In genomic region chr3:48086736-48087470, GRCh38 we compare ENCODE assay signal across 8 cellular contexts.
DNase-seq lines count a peak whose midpoint lies in the region; ATAC-seq and TF ChIP-seq lines count a peak whose summit lies in the region.

No MANE protein-coding gene starts in this region.

- H3F3A ChIP-seq in SK-N-SH (replicated peaks; ENCODE audit: insufficient read depth), result peaks cover 18% of the 10 kb centered on the region

- no peak overlapping the region for H2AFZ ChIP-seq in H9 (ENCODE audit: low read length)
- no peak overlapping the region for H2AFZ ChIP-seq in SK-N-SH (ENCODE audit: low read depth)

- H3K4me2 ChIP-seq in H9 (ENCODE audit: insufficient read depth, insufficient read length, low read length) (peak overlapping the region; percentile 72), SK-N-SH (peak overlapping the region; percentile 78)

- no peak overlapping the region for H2BK20ac ChIP-seq in H9 (ENCODE audit: low read depth, low read length, poor library complexity, severe bottlenecking)

- CTCF ChIA-PET in SK-N-SH (lab: Yijun Ruan, JAX), result interaction anchor here (0.7 to 1.2 kb wide), 3 partner anchors 12 to 97 kb away, joined by 3 to 4 read pairs (median 3); no protein-coding TSS in a partner anchor

- H4K91ac ChIP-seq in H9 (ENCODE audit: insufficient read length, low read depth, low read length), result no peak overlapping the region

- H3K4me1 ChIP-seq in H9 (ENCODE audit: insufficient read depth, low read length) (no peaks in the 10 kb centered on the region; the same call in 1 of the 2 replicates), SK-N-SH (ENCODE audit: control insufficient read depth in 1 of 2, insufficient read depth in 2 of 2, low read depth in 1 of 2, low read length in 1 of 2) (peaks cover 3 to 7% of the 10 kb centered on the region in 2 experiments; a peak in 3 of 4 replicates)

- DNase-seq in H9 (no peak), SK-N-SH (no peak), fibroblast of mammary gland (ENCODE audit: low read depth) (peak; percentile 66), renal cortical epithelial cell (ENCODE audit: low read depth) (peak; percentile 61), AG20443 (ENCODE audit: low spot score) (no peak), SKM-1 (lab: John Stamatoyannopoulos, UW; ENCODE audit: unreplicated experiment) (no peak)

- no peaks in the 10 kb centered on the region for H3K27me3 ChIP-seq in H9 (ENCODE audit: insufficient read depth, low read length)
- H3K27me3 ChIP-seq in SK-N-SH (ENCODE audit: insufficient read depth), result no peaks in the 10 kb centered on the region

- H2AK5ac ChIP-seq in H9 (ENCODE audit: insufficient read length, low read length), result no peak overlapping the region

- no peak overlapping the region for H4K5ac ChIP-seq in H9 (ENCODE audit: insufficient read length, low read depth, low read length)

- H3K36me3 ChIP-seq in SK-N-SH (replicated peaks in 1 of 2; ENCODE audit: control insufficient read depth in 1 of 2, insufficient read depth in 2 of 2, low read length in 1 of 2), result peaks cover 3 to 27% of the 10 kb centered on the region in 2 experiments

- no peak overlapping the region for H3K27ac ChIP-seq in H9 (ENCODE audit: insufficient read length, low read depth, low read length)
- H3K27ac ChIP-seq in SK-N-SH (ENCODE audit: low read depth in 2 of 2, low read length in 1 of 2), result peak overlapping the region; percentile 79 to 87

- H3K9me3 Mint-ChIP-seq in H9, result no peaks in the 10 kb centered on the region

- H3K9me3 ChIP-seq in H9 (ENCODE audit: control insufficient read depth, low read depth, low read length), result no peaks in the 10 kb centered on the region
- H3K9me3 ChIP-seq in SK-N-SH, result no peaks in the 10 kb centered on the region

- no peak overlapping the region for H2BK15ac ChIP-seq in H9 (ENCODE audit: low read depth, low read length)

- ATAC-seq in HG03095 (IDR thresholded peaks at IDR 0.05; ENCODE audit: unreplicated experiment), result no peak
- no peak for ATAC-seq in GM21526 (IDR thresholded peaks at IDR 0.05; ENCODE audit: low FRiP score, unreplicated experiment)

- H3K9me2 ChIP-seq in SK-N-SH, result no peaks in the 10 kb centered on the region

- peaks cover 9 to 13% (median 13%) of the 10 kb centered on the region in 3 experiments for H3K36me3 Mint-ChIP-seq in H9 (ENCODE audit: insufficient read depth in 1 of 3, low read depth in 3 of 3)

- H2BK120ac ChIP-seq in H9 (ENCODE audit: low read depth, low read length, poor library complexity, severe bottlenecking), result no peak overlapping the region

- no peak overlapping the region for H2BK12ac ChIP-seq in H9 (ENCODE audit: insufficient read length, low read depth, low read length)

- no peak for TF ChIP-seq EP300 in SK-N-SH (IDR thresholded peaks at IDR 0.05; ENCODE audit: borderline replicate concordance in 1 of 2, low read depth in 1 of 2, low read length in 1 of 2)

- H3K14ac ChIP-seq in H9 (ENCODE audit: insufficient read depth, low read length), result no peak overlapping the region

- H3K4me3 Mint-ChIP-seq in H9, result peak overlapping the region; percentile 96 to 99

- peaks cover 6% of the 10 kb centered on the region for H3K23me2 ChIP-seq in H9 (ENCODE audit: insufficient read length, low read depth, low read length, poor library complexity, severe bottlenecking)

- no peaks in the 10 kb centered on the region for H4K20me1 ChIP-seq in H9 (ENCODE audit: control insufficient read depth, insufficient read depth, insufficient read length)
- peaks cover 54% of the 10 kb centered on the region for H4K20me1 ChIP-seq in SK-N-SH (ENCODE audit: insufficient read depth)

- no peak overlapping the region for H4K8ac ChIP-seq in H9 (replicated peaks; ENCODE audit: insufficient read length, low read depth, low read length)

- H3K9ac ChIP-seq in H9 (ENCODE audit: extremely low read depth, insufficient read length, low read length), result peak overlapping the region; percentile 14
- peak overlapping the region; percentile 96 for H3K9ac ChIP-seq in SK-N-SH

- H2BK5ac ChIP-seq in H9 (ENCODE audit: insufficient read length, low read length), result no peak overlapping the region

- peaks cover 24 to 30% of the 10 kb centered on the region in 2 experiments for H3K4me1 Mint-ChIP-seq in H9

- no CpG with 5 or more reads among the region's 2 CpGs for WGBS in H9 (ENCODE audit: extremely low coverage, insufficient read length, low lambda C conversion rate)
- 88% methylated on average over 2 of the region's 2 CpGs for WGBS in SK-N-SH (ENCODE audit: low lambda C conversion rate)

- H3K27ac Mint-ChIP-seq in H9, result peak overlapping the region; percentile 23 to 98 (median 93); a peak in 6 of 7 replicates

- H3K23ac ChIP-seq in H9 (ENCODE audit: insufficient read length, low read depth, low read length), result no peak overlapping the region

- no peak overlapping the region for H3K18ac ChIP-seq in H9 (ENCODE audit: insufficient read length, low read depth, low read length)

- POLR2A ChIA-PET in SK-N-SH (lab: Yijun Ruan, JAX), result interaction anchor here (0.6 kb wide), 1 partner anchor 41 kb away, joined by 3 read pairs; no protein-coding TSS in a partner anchor

- H3K79me1 ChIP-seq in H9 (ENCODE audit: insufficient read depth, low read depth, low read length, poor library complexity, severe bottlenecking), result peaks cover 3% of the 10 kb centered on the region

- no peak for TF ChIP-seq RAD21 in SK-N-SH (IDR thresholded peaks at IDR 0.05; ENCODE audit: low read length)

- H3K79me2 ChIP-seq in H9 (ENCODE audit: insufficient read depth, low read length), result peaks cover 31% of the 10 kb centered on the region; the same call in 1 of the 2 replicates
- H3K79me2 ChIP-seq in SK-N-SH (ENCODE audit: insufficient read depth), result peaks cover 68% of the 10 kb centered on the region

- no peaks in the 10 kb centered on the region; the same call in 1 of the 2 replicates for H3K27me3 Mint-ChIP-seq in H9 (ENCODE audit: low read depth)

- no peak for TF ChIP-seq CTCF in H9 (conservative IDR thresholded peaks at IDR 0.05)
- TF ChIP-seq CTCF in SK-N-SH (IDR thresholded peaks at IDR 0.05), result no peak
- TF ChIP-seq CTCF in fibroblast of mammary gland (conservative IDR thresholded peaks at IDR 0.05; ENCODE audit: control insufficient read depth, insufficient read depth, low read depth, low read length), result no peak

- peak overlapping the region; percentile 62 to 89 for H3K4me3 ChIP-seq in SK-N-SH (ENCODE audit: low read depth in 2 of 2, low read length in 1 of 2)
- peak overlapping the region; percentile 79 for H3K4me3 ChIP-seq in fibroblast of mammary gland (ENCODE audit: control insufficient read depth, low read depth, low read length)

- H3T11ph ChIP-seq in H9 (ENCODE audit: low read length), result no peak overlapping the region

- no peak overlapping the region for H3K4ac ChIP-seq in H9 (ENCODE audit: low read depth, low read length)

- no peak overlapping the region for H3K56ac ChIP-seq in H9 (ENCODE audit: insufficient read length, low read depth, low read length)

TF ChIP-seq in SK-N-SH, 30 proteins besides CTCF, POLR2A, EP300 and RAD21:
- TF ChIP-seq EZH2phosphoT487 (IDR thresholded peaks at IDR 0.05; ENCODE audit: borderline replicate concordance, low read depth), result no peak
- no peak for TF ChIP-seq MEF2A (IDR thresholded peaks at IDR 0.05; ENCODE audit: borderline replicate concordance, low read depth)
- TF ChIP-seq YY1 (IDR thresholded peaks at IDR 0.05; ENCODE audit: low read depth), result no peak
- TF ChIP-seq SIN3A (IDR thresholded peaks at IDR 0.05; ENCODE audit: borderline replicate concordance, low read depth, low read length), result no peak
- no peak for TF ChIP-seq TCF12 (IDR thresholded peaks at IDR 0.05)
- no peak for TF ChIP-seq GABPA (IDR thresholded peaks at IDR 0.05; ENCODE audit: low read depth)
- no peak for TF ChIP-seq FOXJ3 (CRISPR knock-in tag; IDR thresholded peaks at IDR 0.05)

Comparison
In these comparisons a context has a peak if more than half of its experiments do, and no peak if none do; other contexts are left out.
1. DNase-seq: peak in fibroblast of mammary gland (single experiment) and renal cortical epithelial cell (single experiment); none in H9 (single experiment), SK-N-SH (single experiment), AG20443 (single experiment) and SKM-1 (single experiment).